14 cellular contexts compared by ENCODE assay signal in the genomic region with DNA sequence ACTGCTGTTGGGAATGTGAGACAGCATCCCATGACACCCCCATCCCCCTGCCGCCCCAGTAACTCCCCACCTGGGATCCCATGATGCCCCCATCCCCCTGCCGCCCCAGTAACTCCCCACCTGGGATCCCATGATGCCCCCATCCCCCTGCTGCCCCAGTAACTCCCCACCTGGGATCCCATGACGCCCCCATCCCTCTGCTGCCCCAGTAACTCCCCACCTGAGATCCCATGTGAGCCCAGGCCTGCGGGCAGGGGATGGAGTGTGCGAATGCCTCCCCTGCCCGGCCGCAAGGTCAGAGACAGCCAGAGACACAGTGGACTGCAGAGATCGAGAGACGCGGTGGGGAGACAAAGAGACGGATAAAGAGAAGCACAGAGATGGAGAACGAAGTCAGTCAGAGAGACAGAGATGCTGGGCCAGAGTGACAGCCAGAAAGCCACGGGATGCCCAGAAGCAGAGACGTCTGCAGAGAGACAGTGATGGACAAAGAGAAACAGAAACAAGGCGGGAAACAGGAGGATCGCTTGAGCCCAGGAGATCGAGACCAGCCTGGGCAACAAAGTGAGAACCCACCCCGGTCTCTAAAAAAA. TPM values are rescaled to one million over a fixed set of nuclear protein-coding genes. Genes with fewer than 3 reads are reported as not detected.
DNase-seq lines count a peak whose midpoint lies in the region; ATAC-seq, FAIRE-seq and TF ChIP-seq lines count a peak whose summit lies in the region.
"Had no signal": no experiment of that assay in that cellular context is flagged by ENCODE, and none has a peak within 500 bp of the region (broad histone marks: within the 10 kb centered on the region; RNA-seq: fewer than 3 reads in every experiment).

No MANE protein-coding gene starts in this region.

- no peaks in the 10 kb centered on the region for H3K9me3 ChIP-seq in DND-41 (ENCODE audit: insufficient read depth, low read length, severe bottlenecking)
- no peaks in the 10 kb centered on the region for H3K9me3 ChIP-seq in breast epithelium
- H3K9me3 ChIP-seq: pancreas, tibial artery had no signal

- DNase-seq in DND-41 (no peak), NAMALWA (ENCODE audit: low spot score) (peak; percentile 44), breast epithelium (ENCODE audit: low spot score in 2 of 2) (no peak), RCC 7860 (ENCODE audit: low spot score) (no peak), NOMO-1 treated with DMSO at 0.1 percent for 48 hours (lab: John Stamatoyannopoulos, UW; ENCODE audit: unreplicated experiment) (no peak), GM13977 (ENCODE audit: low spot score) (no peak)
- DNase-seq: caudate nucleus; NCI-H1092 treated with DMSO at 0.1 percent for 48 hours; NCI-H774; stimulated activated CD4-positive, alpha-beta T cell treated with anti-CD3 and anti-CD28 coated beads, Interleukin-4, amount 100 ng/mL, for 4 hours; tibial artery had no signal

- H3K79me2 ChIP-seq in DND-41 (ENCODE audit: insufficient read depth, low read length) = peaks cover 49% of the 10 kb centered on the region

- peak overlapping the region; percentile 91 for H3K27ac ChIP-seq in DND-41 (ENCODE audit: low read length)
- peak overlapping the region in 1 of 2 donors; percentile 49 for H3K27ac ChIP-seq in breast epithelium
- no peak overlapping the region for H3K27ac ChIP-seq in rectal smooth muscle tissue (ENCODE audit: low read depth, low read length)
- H3K27ac ChIP-seq: tibial artery had no signal

- TF ChIP-seq POLR2A in breast epithelium (IDR thresholded peaks at IDR 0.05) = no peak

- peak overlapping the region; percentile 71 for H3K4me2 ChIP-seq in DND-41 (ENCODE audit: insufficient read depth, low read length)

- H3K4me1 ChIP-seq in DND-41 (ENCODE audit: insufficient read depth, low read length) (peaks cover 49% of the 10 kb centered on the region), breast epithelium (no peaks in the 10 kb centered on the region), rectal smooth muscle tissue (ENCODE audit: control insufficient read depth, insufficient read depth, low read length) (no peaks in the 10 kb centered on the region)
- H3K4me1 ChIP-seq: pancreas, tibial artery had no signal

- intact Hi-C loops in breast epithelium (cut with DNase I; ENCODE audit: low total_unique reads) = loop anchor here (5.0 kb wide), 1 partner anchor 1190 kb away; no protein-coding TSS in a partner anchor

- TF ChIP-seq CTCF in DND-41 (IDR thresholded peaks at IDR 0.05; ENCODE audit: borderline replicate concordance, extremely low read depth, low read length, poor library complexity, severe bottlenecking) = no peak
- TF ChIP-seq CTCF in breast epithelium (IDR thresholded peaks at IDR 0.05) = no peak
- no peak for TF ChIP-seq CTCF in GM13977 (IDR thresholded peaks at IDR 0.05; ENCODE audit: extremely low read depth, insufficient read depth, missing control alignments)

- FAIRE-seq in RCC 7860 (lab: Jason Lieb, UNC) = no peak
- FAIRE-seq: D721Med, pancreas had no signal

- no peaks in the 10 kb centered on the region for H4K20me1 ChIP-seq in DND-41 (ENCODE audit: insufficient read depth, low read length)

- H2AFZ ChIP-seq in DND-41 (ENCODE audit: low read depth, low read length) = no peak overlapping the region

- in situ Hi-C loops in GM13977 (cut with MboI; ENCODE audit: low pct_unique_long_range_greater_than_20kb, low sequenced_read_pairs, unreplicated experiment) = no loop called here

- H3K9ac ChIP-seq in DND-41 (ENCODE audit: low read depth, low read length) (peak overlapping the region; percentile 69), rectal smooth muscle tissue (ENCODE audit: low read length) (no peak overlapping the region)

- H3K4me3 ChIP-seq in DND-41 (ENCODE audit: low read depth in 1 of 2, low read length in 2 of 2) (peak overlapping the region in 1 of 2 experiments; percentile 71; a peak in 3 of 4 replicates), breast epithelium (peak overlapping the region in 2 of 3 donors; percentile 30 to 41), rectal smooth muscle tissue (ENCODE audit: low read length) (peak overlapping the region; percentile 52)

- ATAC-seq in DND-41 (ENCODE audit: insufficient read depth, low read depth) = no peak
- ATAC-seq: pancreas had no signal

- H3K27me3 ChIP-seq in DND-41 (ENCODE audit: insufficient read depth, low read length, poor library complexity) = no peaks in the 10 kb centered on the region
- no peaks in the 10 kb centered on the region for H3K27me3 ChIP-seq in breast epithelium
- no peaks in the 10 kb centered on the region for H3K27me3 ChIP-seq in rectal smooth muscle tissue (ENCODE audit: control insufficient read depth, insufficient read depth, low read length)
- H3K27me3 ChIP-seq: pancreas had no signal

- H3K36me3 ChIP-seq in DND-41 (ENCODE audit: insufficient read depth, low read length) (peaks cover 19% of the 10 kb centered on the region), breast epithelium (no peaks in the 10 kb centered on the region), rectal smooth muscle tissue (ENCODE audit: control insufficient read depth, insufficient read depth, low read length) (no peaks in the 10 kb centered on the region)
- H3K36me3 ChIP-seq: pancreas, tibial artery had no signal

RNA-seq across cellular contexts. Expression of gene SH2D3C, which starts 1.0 kb away (rescaled TPM):
- total RNA-seq in breast epithelium = 10 to 100 TPM in 1 of 3 donors, 1 to 10 TPM in 2; 6.0 to 15.4 (median 6.9) TPM

RNA-seq across cellular contexts. Expression of gene CDK9, which starts 8.4 kb away (rescaled TPM):
- total RNA-seq in breast epithelium = 10 to 100 TPM; 60.0 to 70.4 (median 63.9) TPM

RNA-seq across cellular contexts. Expression of gene FPGS, which starts 25.2 kb away (rescaled TPM):
- total RNA-seq in breast epithelium = 100 to 1,000 TPM in 1 of 3 donors, 10 to 100 TPM in 2; 56.3 to 108 (median 78.6) TPM

RNA-seq across cellular contexts. Expression of gene TOR2A, which starts 42.4 kb away (rescaled TPM):
- 10 to 100 TPM in 1 of 3 donors, 1 to 10 TPM in 2; 9.5 to 16.7 (median 9.6) TPM for total RNA-seq in breast epithelium
